In genomic region chr6:37259191-37259590, GRCh38 we compare ENCODE assay signal across 9 cellular contexts. TPM values are rescaled to one million over a fixed set of nuclear protein-coding genes. Genes with fewer than 3 reads are reported as not detected.
DNase-seq lines count a peak whose midpoint lies in the region; ATAC-seq and TF ChIP-seq lines count a peak whose summit lies in the region.
"Had no signal": no experiment of that assay in that cellular context is flagged by ENCODE, and none has a peak within 500 bp of the region (broad histone marks: within the 10 kb centered on the region; RNA-seq: fewer than 3 reads in every experiment).

No MANE protein-coding gene starts in this region.

- H3K4me3 ChIP-seq in fibroblast of the aortic adventitia (ENCODE audit: low read depth, low read length) = peak overlapping the region; percentile 38

- H3K4me3 Mint-ChIP-seq in activated T-cell treated with anti-CD3 and anti-CD28 coated beads, Interleukin-2, amount 50 U/mL, for 72 hours = peak overlapping the region; percentile 93 to 96
- peak overlapping the region; percentile 96 for H3K4me3 Mint-ChIP-seq in T-helper 2 cell treated with Interferon-gamma antibody and Interleukin-4, amounts not matched to agents 5 μg/mL and 100 μg/mL, for 36 hours
- H3K4me3 Mint-ChIP-seq in stimulated activated effector memory CD8-positive, alpha-beta T cell treated with anti-CD3 and anti-CD28 coated beads, Interleukin-12 subunit alpha, Interleukin-12 subunit beta, amount 100 ng/mL, for 72 hours = peak overlapping the region; percentile 95

- peaks cover 80% of the 10 kb centered on the region for H3K4me1 Mint-ChIP-seq in activated T-cell treated with anti-CD3 and anti-CD28 coated beads, Interleukin-2, amount 50 U/mL, for 72 hours (ENCODE audit: low read depth)
- H3K4me1 Mint-ChIP-seq in T-helper 2 cell treated with Interferon-gamma antibody and Interleukin-4, amounts not matched to agents 5 μg/mL and 100 μg/mL, for 36 hours (ENCODE audit: low read depth) = peaks cover 52% of the 10 kb centered on the region
- H3K4me1 Mint-ChIP-seq in stimulated activated effector memory CD8-positive, alpha-beta T cell treated with anti-CD3 and anti-CD28 coated beads, Interleukin-12 subunit alpha, Interleukin-12 subunit beta, amount 100 ng/mL, for 72 hours = peaks cover 61% of the 10 kb centered on the region

- TF ChIP-seq CTCF in fibroblast of the aortic adventitia (IDR thresholded peaks at IDR 0.05; ENCODE audit: insufficient read depth, low read length) = no peak
- TF ChIP-seq CTCF in GM13976 (IDR thresholded peaks at IDR 0.05; ENCODE audit: borderline replicate concordance, control extremely low read depth, extremely low read depth, insufficient read depth, missing control alignments) = no peak

- ATAC-seq in activated T-cell treated with anti-CD3 and anti-CD28 coated beads, Interleukin-2, amount 50 U/mL, for 72 hours (replicated peaks in 1 of 2) = no peak
- no peak for ATAC-seq in stimulated activated effector memory CD8-positive, alpha-beta T cell treated with anti-CD3 and anti-CD28 coated beads, Interleukin-12 subunit alpha, Interleukin-12 subunit beta, amount 100 ng/mL, for 72 hours
- ATAC-seq in HG03095 (IDR thresholded peaks at IDR 0.05; ENCODE audit: unreplicated experiment) = no peak

- in situ Hi-C loops in GM13976 (cut with MboI; ENCODE audit: low sequenced_read_pairs, unreplicated experiment) = no loop called here

- H3K27ac Mint-ChIP-seq in activated T-cell treated with anti-CD3 and anti-CD28 coated beads, Interleukin-2, amount 50 U/mL, for 72 hours = peak overlapping the region; percentile 99
- H3K27ac Mint-ChIP-seq in T-helper 2 cell treated with Interferon-gamma antibody and Interleukin-4, amounts not matched to agents 5 μg/mL and 100 μg/mL, for 36 hours = peak overlapping the region; percentile 95
- peak overlapping the region; percentile 99 for H3K27ac Mint-ChIP-seq in stimulated activated effector memory CD8-positive, alpha-beta T cell treated with anti-CD3 and anti-CD28 coated beads, Interleukin-12 subunit alpha, Interleukin-12 subunit beta, amount 100 ng/mL, for 72 hours

- no peak for DNase-seq in activated T-cell treated with anti-CD3 and anti-CD28 coated beads, Interleukin-2, amount 50 U/mL, for 72 hours
- DNase-seq in activated T-cell treated with anti-CD3 and anti-CD28 coated beads, Interleukin-2, amount 50 U/mL, for 1 hour = no peak
- no peak for DNase-seq in T-helper 2 cell treated with Interferon-gamma antibody and Interleukin-4, amounts not matched to agents 5 μg/mL and 100 μg/mL, for 36 hours (ENCODE audit: low spot score)
- DNase-seq in fibroblast of the aortic adventitia (ENCODE audit: low read depth) (peak; percentile 31), GM13976 (ENCODE audit: low spot score) (no peak), A172 (ENCODE audit: low spot score) (no peak)
- DNase-seq in stimulated activated effector memory CD8-positive, alpha-beta T cell treated with anti-CD3 and anti-CD28 coated beads, Interleukin-12 subunit alpha, Interleukin-12 subunit beta, amount 100 ng/mL, for 72 hours (ENCODE audit: low spot score in 2 of 2) = no peak
- DNase-seq: RPMI8226 had no signal

- peaks cover 1 to 7% of the 10 kb centered on the region in 2 donors for H3K36me3 Mint-ChIP-seq in activated T-cell treated with anti-CD3 and anti-CD28 coated beads, Interleukin-2, amount 50 U/mL, for 72 hours (ENCODE audit: insufficient read depth in 2 of 2)
- H3K36me3 Mint-ChIP-seq in T-helper 2 cell treated with Interferon-gamma antibody and Interleukin-4, amounts not matched to agents 5 μg/mL and 100 μg/mL, for 36 hours (ENCODE audit: low read depth) = peaks cover 22% of the 10 kb centered on the region
- peaks cover 17% of the 10 kb centered on the region for H3K36me3 Mint-ChIP-seq in stimulated activated effector memory CD8-positive, alpha-beta T cell treated with anti-CD3 and anti-CD28 coated beads, Interleukin-12 subunit alpha, Interleukin-12 subunit beta, amount 100 ng/mL, for 72 hours

- no peaks in the 10 kb centered on the region for H3K27me3 Mint-ChIP-seq in activated T-cell treated with anti-CD3 and anti-CD28 coated beads, Interleukin-2, amount 50 U/mL, for 72 hours (ENCODE audit: low read depth)
- H3K27me3 Mint-ChIP-seq in T-helper 2 cell treated with Interferon-gamma antibody and Interleukin-4, amounts not matched to agents 5 μg/mL and 100 μg/mL, for 36 hours (ENCODE audit: low read depth) = no peaks in the 10 kb centered on the region

- no peaks in the 10 kb centered on the region for H3K9me3 Mint-ChIP-seq in activated T-cell treated with anti-CD3 and anti-CD28 coated beads, Interleukin-2, amount 50 U/mL, for 72 hours
- H3K9me3 Mint-ChIP-seq in T-helper 2 cell treated with Interferon-gamma antibody and Interleukin-4, amounts not matched to agents 5 μg/mL and 100 μg/mL, for 36 hours = no peaks in the 10 kb centered on the region
- no peaks in the 10 kb centered on the region for H3K9me3 Mint-ChIP-seq in stimulated activated effector memory CD8-positive, alpha-beta T cell treated with anti-CD3 and anti-CD28 coated beads, Interleukin-12 subunit alpha, Interleukin-12 subunit beta, amount 100 ng/mL, for 72 hours

RNA-seq across cellular contexts. Expression of gene TMEM217, which starts 1.2 kb away (rescaled TPM):
- total RNA-seq in activated T-cell treated with anti-CD3 and anti-CD28 coated beads, Interleukin-2, amount 50 U/mL, for 72 hours = 1 to 10 TPM; 6.8 to 9.3 TPM
- total RNA-seq in fibroblast of the aortic adventitia (ENCODE audit: low replicate concordance) = 0.09 TPM in 1 of 2 replicates, not detected in the other
- 0.12 and 3.2 TPM in 2 replicates for total RNA-seq in A172 (2014; rRNA removed; shearing (Covaris generic))

RNA-seq across cellular contexts. Expression of gene TBC1D22B, which starts 1.6 kb away (rescaled TPM):
- total RNA-seq in activated T-cell treated with anti-CD3 and anti-CD28 coated beads, Interleukin-2, amount 50 U/mL, for 72 hours = 10 to 100 TPM; 23.2 to 24.4 TPM
- total RNA-seq in fibroblast of the aortic adventitia (ENCODE audit: low replicate concordance) = 3.5 and 4.8 TPM in 2 replicates
- total RNA-seq in A172 (2014; rRNA removed; shearing (Covaris generic)) = 3.4 and 4.2 TPM in 2 replicates
